In the genomic region with DNA sequence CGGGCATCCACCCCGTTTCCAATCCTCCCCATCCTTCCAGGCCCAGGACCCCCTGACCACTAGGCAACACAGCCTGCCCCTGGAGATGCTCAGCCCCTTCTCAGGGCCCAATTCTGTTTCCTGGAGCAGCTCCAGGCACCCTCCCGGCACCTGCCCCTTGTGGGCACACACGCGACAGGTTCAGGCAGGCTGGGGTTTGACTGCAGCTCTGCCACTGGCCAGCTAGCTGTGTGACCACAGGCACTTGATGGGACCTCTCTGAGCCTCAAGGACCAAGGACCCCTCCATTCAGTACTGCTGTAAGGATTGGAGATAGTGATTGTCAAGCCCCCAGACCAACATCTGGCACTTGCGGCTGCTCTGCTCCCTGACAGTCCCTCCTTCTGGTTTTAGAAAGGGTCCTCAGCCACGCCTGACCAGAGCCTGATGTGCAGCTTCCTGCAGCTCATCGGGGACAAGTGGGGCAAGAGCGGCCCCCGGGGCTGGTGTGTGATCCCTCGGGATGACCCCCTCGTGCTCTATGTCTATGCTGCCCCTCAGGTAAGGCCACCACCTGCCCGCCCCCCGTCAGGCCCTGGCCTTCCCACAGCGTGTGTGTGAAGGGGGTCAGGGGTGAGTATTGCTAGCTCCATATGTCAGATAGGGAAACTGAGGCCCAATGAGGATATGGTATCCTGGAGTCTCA, we compare ENCODE assay signal across 17 cellular contexts. TPM values are rescaled to one million over a fixed set of nuclear protein-coding genes. Genes with fewer than 3 reads are reported as not detected.
DNase-seq lines count a peak whose midpoint lies in the region; ATAC-seq, FAIRE-seq and TF ChIP-seq lines count a peak whose summit lies in the region.
"Had no signal": no experiment of that assay in that cellular context is flagged by ENCODE, and none has a peak within 500 bp of the region (broad histone marks: within the 10 kb centered on the region; RNA-seq: fewer than 3 reads in every experiment).

No MANE protein-coding gene starts in this region.

- POLR2A ChIA-PET in HepG2 (lab: Yijun Ruan, JAX): interaction anchor here (0.8 to 0.9 kb wide), 2 partner anchors 142 to 149 kb away, joined by 4 to 5 read pairs; a partner anchor contains a TSS

- peaks cover 5% of the 10 kb centered on the region for H3K9me3 Mint-ChIP-seq in T-helper 1 cell treated with Interleukin-12 subunit alpha and Interleukin-12 subunit beta and Interleukin-4 antibody, amounts not matched to agents 30 μg/mL and 1 μg/mL, for 36 hours
- peaks cover 16% of the 10 kb centered on the region for H3K9me3 Mint-ChIP-seq in endodermal cell

- no peak for TF ChIP-seq RAD21 in HepG2 (CRISPR knock-in tag; IDR thresholded peaks at IDR 0.05)

- H3K27ac ChIP-seq in HepG2 (ENCODE audit: extremely low read length, insufficient read depth, low read length) (no peak overlapping the region), right lobe of liver (no peak overlapping the region), endodermal cell (ENCODE audit: low read depth, low read length) (no peak overlapping the region), aorta (ENCODE audit: low read depth in 1 of 2, low read length in 2 of 2) (no peak overlapping the region)
- H3K27ac ChIP-seq: BLaER1 had no signal

- CTCF ChIA-PET in HepG2 (lab: Yijun Ruan, JAX; ENCODE audit: low intra/inter-chr PET ratio, low total read pairs): interaction anchor here (2.6 to 3.9 kb wide), 2 partner anchors 9 to 182 kb away, joined by 19 to 68 read pairs; no protein-coding TSS in a partner anchor

- H3K4me2 ChIP-seq in HepG2 (ENCODE audit: low read depth, low read length): no peak overlapping the region
- H3K4me2 ChIP-seq: BLaER1 had no signal

- TF ChIP-seq EP300 in HepG2 (IDR thresholded peaks at IDR 0.05; ENCODE audit: low read depth in 2 of 2, low read length in 2 of 2): no peak
- no peak for TF ChIP-seq EP300 in HepG2 (CRISPR knock-in tag; IDR thresholded peaks at IDR 0.05; ENCODE audit: borderline replicate concordance)

- H3K4me1 Mint-ChIP-seq in T-helper 1 cell treated with Interleukin-12 subunit alpha and Interleukin-12 subunit beta and Interleukin-4 antibody, amounts not matched to agents 30 μg/mL and 1 μg/mL, for 36 hours (ENCODE audit: low read depth): peaks cover 55% of the 10 kb centered on the region
- peaks cover 11% of the 10 kb centered on the region for H3K4me1 Mint-ChIP-seq in endodermal cell

- peaks cover 8% of the 10 kb centered on the region for H3K36me3 Mint-ChIP-seq in T-helper 1 cell treated with Interleukin-12 subunit alpha and Interleukin-12 subunit beta and Interleukin-4 antibody, amounts not matched to agents 30 μg/mL and 1 μg/mL, for 36 hours (ENCODE audit: low read depth)
- H3K36me3 Mint-ChIP-seq in endodermal cell (ENCODE audit: low read depth): no peaks in the 10 kb centered on the region

- H3K4me3 Mint-ChIP-seq in T-helper 1 cell treated with Interleukin-12 subunit alpha and Interleukin-12 subunit beta and Interleukin-4 antibody, amounts not matched to agents 30 μg/mL and 1 μg/mL, for 36 hours: no peak overlapping the region
- H3K4me3 Mint-ChIP-seq in endodermal cell: no peak overlapping the region

- peak overlapping the region; percentile 57 for H3K27ac Mint-ChIP-seq in T-helper 1 cell treated with Interleukin-12 subunit alpha and Interleukin-12 subunit beta and Interleukin-4 antibody, amounts not matched to agents 30 μg/mL and 1 μg/mL, for 36 hours
- H3K27ac Mint-ChIP-seq in endodermal cell: no peak overlapping the region

- H3K27me3 ChIP-seq in HepG2 (ENCODE audit: control insufficient read depth in 1 of 2, insufficient read depth in 2 of 2, low read length in 2 of 2) (peaks cover 3 to 38% of the 10 kb centered on the region in 2 experiments; a peak in 4 of 5 replicates), right lobe of liver (no peaks in the 10 kb centered on the region), endodermal cell (ENCODE audit: control insufficient read depth, insufficient read depth, low read length, poor library complexity, severe bottlenecking) (no peaks in the 10 kb centered on the region), aorta (ENCODE audit: control insufficient read depth in 1 of 2, insufficient read depth in 2 of 2, low read length in 1 of 2) (no peaks in the 10 kb centered on the region)
- H3K27me3 ChIP-seq: BLaER1 had no signal

- ATAC-seq in HepG2 (no peak), right lobe of liver (no peak), aorta (ENCODE audit: low FRiP score) (no peak), left lobe of liver (no peak)

- BruUV-seq in HepG2 (replicated peaks; lab: Mats Ljungman, UMichigan): no TSS peak

- H2AFZ ChIP-seq in HepG2 (ENCODE audit: low read length): no peak overlapping the region

- H3K9me3 ChIP-seq in HepG2 (ENCODE audit: low read length): no peaks in the 10 kb centered on the region
- no peaks in the 10 kb centered on the region for H3K9me3 ChIP-seq in right lobe of liver
- H3K9me3 ChIP-seq in endodermal cell (ENCODE audit: control insufficient read depth, low read length): peaks cover 11% of the 10 kb centered on the region
- H3K9me3 ChIP-seq in aorta (ENCODE audit: control insufficient read depth, low read length): no peaks in the 10 kb centered on the region

- WGBS in HepG2 (ENCODE audit: low lambda C conversion rate): 44% methylated on average over 12 of the region's 15 CpGs
- WGBS in right lobe of liver (ENCODE audit: insufficient coverage, low coverage, low lambda C conversion rate, missing lambda C conversion rate): 24% methylated on average over 2 of the region's 15 CpGs
- 92 to 100% methylated on average over 7 to 15 of the region's 15 CpGs for WGBS in endodermal cell (ENCODE audit: insufficient coverage in 1 of 2, insufficient read length in 1 of 2), 2 experiments
- 81 to 89% methylated on average over 15 of the region's 15 CpGs for WGBS in aorta, 2 donors

- TF ChIP-seq POLR2A in HepG2 (IDR thresholded peaks at IDR 0.05; ENCODE audit: insufficient read depth in 1 of 2, low read depth in 2 of 2, low read length in 2 of 2): no peak
- no peak for TF ChIP-seq POLR2A in right lobe of liver (IDR thresholded peaks at IDR 0.05)
- no peak for TF ChIP-seq POLR2A in GM12892 (IDR thresholded peaks at IDR 0.05; ENCODE audit: low read depth, low read length)

- no peaks in the 10 kb centered on the region for H3K36me3 ChIP-seq in HepG2 (replicated peaks in 1 of 2; ENCODE audit: control insufficient read depth in 1 of 2, insufficient read depth in 2 of 2, low read length in 2 of 2)
- no peaks in the 10 kb centered on the region for H3K36me3 ChIP-seq in right lobe of liver
- H3K36me3 ChIP-seq in endodermal cell (ENCODE audit: control insufficient read depth, insufficient read depth, low read length): no peaks in the 10 kb centered on the region
- H3K36me3 ChIP-seq in aorta (ENCODE audit: control insufficient read depth in 1 of 2, insufficient read depth in 2 of 2, low read length in 1 of 2): no peaks in the 10 kb centered on the region
- H3K36me3 ChIP-seq: BLaER1 had no signal

- FAIRE-seq in HepG2 (lab: Jason Lieb, UNC): no peak
- FAIRE-seq in GM12892 (lab: Jason Lieb, UNC): no peak

- H3K4me1 ChIP-seq in HepG2 (ENCODE audit: insufficient read depth, low read length) (peaks cover 50% of the 10 kb centered on the region), right lobe of liver (peaks cover 0 to 24% (median 11%) of the 10 kb centered on the region in 4 donors), endodermal cell (ENCODE audit: control insufficient read depth, insufficient read depth, low read length) (peaks cover 4% of the 10 kb centered on the region), aorta (ENCODE audit: control insufficient read depth in 1 of 2, insufficient read depth in 2 of 2, low read length in 2 of 2) (no peaks in the 10 kb centered on the region)

- in situ Hi-C loops in HepG2 (cut with HindIII; ENCODE audit: extremely low pct_ligation_motif_present, low pct_unique_long_range_greater_than_20kb): loop anchor here (10.0 kb wide), 1 partner anchor 148 kb away; a partner anchor contains a TSS

- no peaks in the 10 kb centered on the region for H3K79me2 ChIP-seq in HepG2 (ENCODE audit: insufficient read depth, low read length)

- no peak for TF ChIP-seq CTCF in HepG2 (CRISPR knock-in tag; IDR thresholded peaks at IDR 0.05)
- TF ChIP-seq CTCF in right lobe of liver (IDR thresholded peaks at IDR 0.05): no peak
- TF ChIP-seq CTCF in endodermal cell (conservative IDR thresholded peaks at IDR 0.05): no peak

- DNase-seq in T-helper 1 cell (no peak), HepG2 (ENCODE audit: low spot score) (no peak), right lobe of liver (no peak), endodermal cell (peak; percentile 48), aorta (peak; percentile 20 to 69), GM12892 (ENCODE audit: insufficient read length) (no peak), left lobe of liver (ENCODE audit: low spot score) (no peak)
- DNase-seq: 8988T, DMS 273 treated with DMSO at 0.1 percent for 48 hours, GOT3, NCI-H1436 treated with DMSO at 0.1 percent for 48 hours, NCI-H2227 treated with DMSO at 0.1 percent for 48 hours, NCI-H524 treated with DMSO at 0.1 percent for 48 hours had no signal

- H3K4me3 ChIP-seq in HepG2 (replicated peaks in 1 of 3; ENCODE audit: insufficient read depth in 1 of 3, low read depth in 2 of 3, low read length in 3 of 3) (no peak overlapping the region), right lobe of liver (no peak overlapping the region), endodermal cell (ENCODE audit: low read length) (no peak overlapping the region), aorta (ENCODE audit: low read length in 2 of 2) (no peak overlapping the region)
- H3K4me3 ChIP-seq: BLaER1 had no signal

- intact Hi-C loops in HepG2 (cut with micrococcal nuclease; ENCODE audit: unreplicated experiment) (no loop called here), right lobe of liver (cut with DNase I) (loop anchor here in 1 of 2 donors (10.0 kb wide), 1 partner anchor 178 kb away; no protein-coding TSS in a partner anchor), aorta (cut with DNase I) (no loop called here)

- H3K9ac ChIP-seq in HepG2 (ENCODE audit: insufficient read depth, low read depth, low read length) (no peak overlapping the region), endodermal cell (ENCODE audit: extremely low read depth, low read length, poor library complexity, severe bottlenecking) (no peak overlapping the region)
- H3K9ac ChIP-seq: BLaER1 had no signal

- no peaks in the 10 kb centered on the region for H4K20me1 ChIP-seq in HepG2 (ENCODE audit: insufficient read depth, low read length)
- H4K20me1 ChIP-seq: BLaER1 had no signal

- H3K27me3 Mint-ChIP-seq in T-helper 1 cell treated with Interleukin-12 subunit alpha and Interleukin-12 subunit beta and Interleukin-4 antibody, amounts not matched to agents 30 μg/mL and 1 μg/mL, for 36 hours (ENCODE audit: low read depth): no peaks in the 10 kb centered on the region
- peaks cover 2% of the 10 kb centered on the region for H3K27me3 Mint-ChIP-seq in endodermal cell (ENCODE audit: insufficient read depth)

RNA-seq across cellular contexts. Expression of a gene that starts 21.7 kb away (rescaled TPM):
- total RNA-seq in HepG2 (2016; rRNA removed; fragmentation: Illumina TruSeq; extraction: Trizol) (not detected in 2 replicates), right lobe of liver (10 to 100 TPM in 2 of 6 experiments, 1 to 10 TPM in 4; 6.6 to 15.6 (median 9.6) TPM), endodermal cell (not detected), aorta (10 to 100 TPM; 19.9 to 33.9 TPM), left lobe of liver (10.3 TPM)
- total RNA-seq in HepG2 (2016; cell fraction: cytosol; rRNA removed; fragmentation: Illumina TruSeq; extraction: Trizol; ENCODE audit: low read depth): not detected in 2 replicates
- not detected in 2 replicates for total RNA-seq in HepG2 (2016; cell fraction: insoluble cytoplasmic fraction; rRNA removed; fragmentation: Illumina TruSeq; extraction: Trizol)
- not detected in 2 replicates for total RNA-seq in HepG2 (2016; cell fraction: membrane; rRNA removed; fragmentation: Illumina TruSeq; extraction: Trizol)
- total RNA-seq in HepG2 (2016; cell fraction: nucleus; rRNA removed; fragmentation: Illumina TruSeq; extraction: Trizol): not detected in 2 replicates
- polyA plus RNA-seq in HepG2 (2011; rRNA removed) (0.03 TPM in 1 of 2 replicates, not detected in the other), aorta (10 to 100 TPM in 1 of 2 donors, 1 to 10 TPM in 1; 2.2 to 12.9 TPM)
- polyA plus RNA-seq in HepG2 (2011; cell fraction: cytosol; rRNA removed): not detected in 2 replicates
- polyA plus RNA-seq in HepG2 (2011; cell fraction: nucleus; rRNA removed): 0.13 and 0.17 TPM in 2 replicates
- not detected in 2 replicates for polyA plus RNA-seq in HepG2 (2012)
- not detected in 2 replicates for polyA plus RNA-seq in HepG2 (2016; cell fraction: cytosol; fragmentation: Illumina TruSeq; extraction: Trizol; ENCODE audit: low read depth)
- not detected in 2 replicates for polyA plus RNA-seq in HepG2 (2016; cell fraction: insoluble cytoplasmic fraction; fragmentation: Illumina TruSeq; extraction: Trizol; ENCODE audit: low read depth)
- not detected in 2 replicates for polyA plus RNA-seq in HepG2 (2016; cell fraction: membrane; fragmentation: Illumina TruSeq; extraction: Trizol; ENCODE audit: low read depth)
- not detected in 2 replicates for polyA plus RNA-seq in HepG2 (2016; cell fraction: nucleus; fragmentation: Illumina TruSeq; extraction: Trizol; ENCODE audit: insufficient read depth, low read depth)
- polyA minus RNA-seq in HepG2 (2011; rRNA and poly(A)+ RNA removed; ENCODE audit: low replicate concordance): not detected in 2 replicates
- polyA minus RNA-seq in HepG2 (2011; cell fraction: cytosol; rRNA and poly(A)+ RNA removed): not detected in 2 replicates
- polyA minus RNA-seq in HepG2 (2011; cell fraction: nucleus; rRNA and poly(A)+ RNA removed): 0.25 TPM in 1 of 2 replicates, not detected in the other
- polyA plus RNA-seq in endodermal cell (2013, experiment 1 of 2): not detected
- polyA plus RNA-seq in endodermal cell (2013, experiment 2 of 2): not detected
- 19.4 TPM for polyA plus RNA-seq in GM12892 (2012; ENCODE audit: missing spikeins)
- total RNA-seq: LHCN-M2, RPMI7951 had no signal

RNA-seq across cellular contexts. Expression of a gene that starts 41.2 kb away (rescaled TPM):
- total RNA-seq in HepG2 (2016; rRNA removed; fragmentation: Illumina TruSeq; extraction: Trizol): 115 and 144 TPM in 2 replicates
- 53.5 and 64.3 TPM in 2 replicates for total RNA-seq in HepG2 (2016; cell fraction: cytosol; rRNA removed; fragmentation: Illumina TruSeq; extraction: Trizol; ENCODE audit: low read depth)
- total RNA-seq in HepG2 (2016; cell fraction: insoluble cytoplasmic fraction; rRNA removed; fragmentation: Illumina TruSeq; extraction: Trizol): 99.7 and 146 TPM in 2 replicates
- total RNA-seq in HepG2 (2016; cell fraction: membrane; rRNA removed; fragmentation: Illumina TruSeq; extraction: Trizol): 112 and 127 TPM in 2 replicates
- 129 and 139 TPM in 2 replicates for total RNA-seq in HepG2 (2016; cell fraction: nucleus; rRNA removed; fragmentation: Illumina TruSeq; extraction: Trizol)
- 86.2 and 96.1 TPM in 2 replicates for polyA plus RNA-seq in HepG2 (2011; rRNA removed)
- 84.5 and 90.6 TPM in 2 replicates for polyA plus RNA-seq in HepG2 (2011; cell fraction: cytosol; rRNA removed)
- 168 and 184 TPM in 2 replicates for polyA plus RNA-seq in HepG2 (2011; cell fraction: nucleus; rRNA removed)
- polyA plus RNA-seq in HepG2 (2012): 90.8 and 127 TPM in 2 replicates
- polyA plus RNA-seq in HepG2 (2016; cell fraction: cytosol; fragmentation: Illumina TruSeq; extraction: Trizol; ENCODE audit: low read depth): 50.6 and 64.6 TPM in 2 replicates
- polyA plus RNA-seq in HepG2 (2016; cell fraction: insoluble cytoplasmic fraction; fragmentation: Illumina TruSeq; extraction: Trizol; ENCODE audit: low read depth): 92.2 and 107 TPM in 2 replicates
- 86.2 and 95.7 TPM in 2 replicates for polyA plus RNA-seq in HepG2 (2016; cell fraction: membrane; fragmentation: Illumina TruSeq; extraction: Trizol; ENCODE audit: low read depth)
- 185 and 196 TPM in 2 replicates for polyA plus RNA-seq in HepG2 (2016; cell fraction: nucleus; fragmentation: Illumina TruSeq; extraction: Trizol; ENCODE audit: insufficient read depth, low read depth)
- polyA minus RNA-seq in HepG2 (2011; rRNA and poly(A)+ RNA removed; ENCODE audit: low replicate concordance): 134 and 163 TPM in 2 replicates
- 32.2 and 36.3 TPM in 2 replicates for polyA minus RNA-seq in HepG2 (2011; cell fraction: cytosol; rRNA and poly(A)+ RNA removed)
- 109 and 138 TPM in 2 replicates for polyA minus RNA-seq in HepG2 (2011; cell fraction: nucleus; rRNA and poly(A)+ RNA removed)
- 10 to 100 TPM; 56.3 to 73.7 (median 63.3) TPM for total RNA-seq in right lobe of liver
- total RNA-seq in endodermal cell: 100 to 1,000 TPM; 226 to 235 TPM
- 162 TPM for polyA plus RNA-seq in endodermal cell (2013, experiment 1 of 2)
- polyA plus RNA-seq in endodermal cell (2013, experiment 2 of 2): 156 TPM
- total RNA-seq in aorta: 100 to 1,000 TPM; 171 to 180 TPM
- 100 to 1,000 TPM; 152 to 193 TPM for polyA plus RNA-seq in aorta
- polyA plus RNA-seq in GM12892 (2012; ENCODE audit: missing spikeins): 75.2 TPM
- 63.8 TPM for total RNA-seq in left lobe of liver

Comparison
In these comparisons a context has a peak if more than half of its experiments do, and no peak if none do; other contexts are left out.
1. RNA of a gene that starts 21.7 kb away (total RNA-seq): 19.9 to 33.9 TPM in aorta, 10.3 TPM in left lobe of liver (single experiment) and 6.6 to 15.6 TPM in right lobe of liver; not detected in HepG2 and not detected in endodermal cell; every median in the first group is over 4 times any median in the second.
2. DNase-seq: peak in endodermal cell (single experiment) and aorta (2 of 2); none in T-helper 1 cell (0 of 5), HepG2 (single experiment), right lobe of liver (0 of 3), GM12892 (single experiment) and left lobe of liver (single experiment).